Comparison of ENCODE assay signal across 9 cellular contexts in genomic region chr21:28605138-28605537, GRCh38.
DNase-seq lines count a peak whose midpoint lies in the region; ATAC-seq and TF ChIP-seq lines count a peak whose summit lies in the region.
"Had no signal": no experiment of that assay in that cellular context is flagged by ENCODE, and none has a peak within 500 bp of the region (broad histone marks: within the 10 kb centered on the region; RNA-seq: fewer than 3 reads in every experiment).

No MANE protein-coding gene starts in this region.

- H3K9me3 Mint-ChIP-seq in activated CD4-positive, alpha-beta T cell treated with anti-CD3 and anti-CD28 coated beads, Interleukin-2, amount 10 ng/mL, durations not matched to agents 7 days and 5 days, result peaks cover 29% of the 10 kb centered on the region

- no peaks in the 10 kb centered on the region for H3K36me3 ChIP-seq in thyroid gland
- no peaks in the 10 kb centered on the region for H3K36me3 ChIP-seq in MG63
- H3K36me3 ChIP-seq: SJSA1 had no signal

- 81 to 84% methylated on average over 2 of the region's 2 CpGs for WGBS in thyroid gland, 2 donors

- H3K27me3 Mint-ChIP-seq in activated CD4-positive, alpha-beta T cell treated with anti-CD3 and anti-CD28 coated beads, Interleukin-2, amount 10 ng/mL, durations not matched to agents 7 days and 5 days, result no peaks in the 10 kb centered on the region

- peak; percentile 98 for ATAC-seq in HG02642 (IDR thresholded peaks at IDR 0.05; ENCODE audit: poor library complexity, unreplicated experiment)

- no peak for TF ChIP-seq POLR2A in thyroid gland (IDR thresholded peaks at IDR 0.05)

- H3K27ac ChIP-seq in thyroid gland, result no peak overlapping the region
- H3K27ac ChIP-seq: SJSA1 had no signal

- no peak overlapping the region for H3K4me3 Mint-ChIP-seq in activated CD4-positive, alpha-beta T cell treated with anti-CD3 and anti-CD28 coated beads, Interleukin-2, amount 10 ng/mL, durations not matched to agents 7 days and 5 days

- peak; percentile 29 for DNase-seq in activated CD4-positive, alpha-beta T cell treated with anti-CD3 and anti-CD28 coated beads, Interleukin-2, amount 10 ng/mL, durations not matched to agents 7 days and 5 days
- DNase-seq in activated CD4-positive, alpha-beta T cell treated with anti-CD3 and anti-CD28 coated beads for 4 hours, result no peak
- DNase-seq in NAMALWA (ENCODE audit: low spot score), result peak; percentile 85
- DNase-seq in pons (ENCODE audit: low spot score), result peak; percentile 58
- DNase-seq in AG08395 (ENCODE audit: low spot score), result no peak
- no peak for DNase-seq in thyroid gland
- no peak for DNase-seq in MG63

- intact Hi-C loops in thyroid gland (cut with DNase I), result no loop called here

- peaks cover 26% of the 10 kb centered on the region for H3K4me1 Mint-ChIP-seq in activated CD4-positive, alpha-beta T cell treated with anti-CD3 and anti-CD28 coated beads, Interleukin-2, amount 10 ng/mL, durations not matched to agents 7 days and 5 days

- H3K27ac Mint-ChIP-seq in activated CD4-positive, alpha-beta T cell treated with anti-CD3 and anti-CD28 coated beads, Interleukin-2, amount 10 ng/mL, durations not matched to agents 7 days and 5 days, result peak overlapping the region; percentile 58

- no peak for TF ChIP-seq CTCF in thyroid gland (IDR thresholded peaks at IDR 0.05)

- POLR2A ChIA-PET in activated CD4-positive, alpha-beta T cell treated with anti-CD3 and anti-CD28 coated beads, Interleukin-2, amount 10 ng/mL, durations not matched to agents 7 days and 5 days (lab: Charles Lee), result no interaction called here

- H3K9me3 ChIP-seq in thyroid gland (no peaks in the 10 kb centered on the region), MG63 (peaks cover 5% of the 10 kb centered on the region)
- H3K9me3 ChIP-seq: SJSA1 had no signal

- CTCF ChIA-PET in activated CD4-positive, alpha-beta T cell treated with anti-CD3 and anti-CD28 coated beads, Interleukin-2, amount 10 ng/mL, durations not matched to agents 7 days and 5 days (lab: Charles Lee), result interaction anchor here (0.6 kb wide), 1 partner anchor 34 kb away, joined by 3 read pairs; no protein-coding TSS in a partner anchor

- H3K4me3 ChIP-seq in thyroid gland (replicated peaks in 1 of 3) (no peak overlapping the region), MG63 (no peak overlapping the region)
- H3K4me3 ChIP-seq: SJSA1 had no signal

- H3K27me3 ChIP-seq in thyroid gland, result no peaks in the 10 kb centered on the region
- H3K27me3 ChIP-seq in MG63, result no peaks in the 10 kb centered on the region
- H3K27me3 ChIP-seq: SJSA1 had no signal

- no peaks in the 10 kb centered on the region for H3K4me1 ChIP-seq in thyroid gland
- H3K4me1 ChIP-seq: SJSA1 had no signal

- H3K36me3 Mint-ChIP-seq in activated CD4-positive, alpha-beta T cell treated with anti-CD3 and anti-CD28 coated beads, Interleukin-2, amount 10 ng/mL, durations not matched to agents 7 days and 5 days (ENCODE audit: low read depth), result peaks cover 29% of the 10 kb centered on the region

Comparison
In these comparisons a context has a peak if more than half of its experiments do, and no peak if none do; other contexts are left out.
1. DNase-seq: peak in activated CD4-positive, alpha-beta T cell treated with anti-CD3 and anti-CD28 coated beads, Interleukin-2, amount 10 ng/mL, durations not matched to agents 7 days and 5 days (single experiment), NAMALWA (single experiment) and pons (single experiment); none in activated CD4-positive, alpha-beta T cell treated with anti-CD3 and anti-CD28 coated beads for 4 hours (0 of 2), AG08395 (single experiment), thyroid gland (0 of 2) and MG63 (single experiment).